Comparison of ENCODE assay signal across 10 cellular contexts in the genomic region with DNA sequence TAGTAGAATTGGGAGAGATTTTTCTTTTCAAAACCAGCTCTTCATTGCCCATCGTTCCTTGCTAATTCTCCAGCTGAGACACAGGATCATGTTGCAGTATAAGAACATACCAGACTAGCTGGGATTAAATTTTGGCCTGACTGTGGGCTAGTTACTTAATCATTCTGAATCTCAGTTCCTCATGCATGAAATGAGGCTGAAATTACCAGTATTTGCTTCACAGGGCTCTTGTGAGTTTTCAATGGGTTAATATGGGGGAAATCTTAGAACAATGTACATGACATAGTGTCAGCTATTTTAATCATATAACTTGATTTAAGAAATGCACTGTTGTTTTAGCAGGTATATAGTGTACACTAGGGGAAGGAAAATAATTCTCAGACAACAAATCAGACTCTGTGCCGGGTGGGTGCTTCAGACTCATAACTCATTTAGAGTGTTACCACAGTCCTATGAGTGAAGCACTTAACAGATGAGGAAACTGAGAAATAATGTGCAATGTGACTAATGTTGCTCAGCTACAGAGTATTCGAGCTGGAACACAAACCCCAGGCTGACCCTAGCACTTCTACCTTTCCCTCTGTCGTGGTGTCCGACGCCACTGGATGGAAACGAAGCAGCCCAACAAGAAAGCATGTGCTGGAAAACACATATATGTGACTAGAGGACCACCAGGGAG.
DNase-seq lines count a peak whose midpoint lies in the region; ATAC-seq, FAIRE-seq and TF ChIP-seq lines count a peak whose summit lies in the region.
"Had no signal": no experiment of that assay in that cellular context is flagged by ENCODE, and none has a peak within 500 bp of the region (broad histone marks: within the 10 kb centered on the region; RNA-seq: fewer than 3 reads in every experiment).

No MANE protein-coding gene starts in this region.

- no peaks in the 10 kb centered on the region for H3K27me3 ChIP-seq in colonic mucosa
- H3K27me3 ChIP-seq in ovary, result no peaks in the 10 kb centered on the region

- intact Hi-C loops in colonic mucosa (cut with DNase I) (no loop called here), ovary (cut with DNase I) (no loop called here)

- no peak for TF ChIP-seq EP300 in ovary (IDR thresholded peaks at IDR 0.05)

- ATAC-seq in GM19468 (IDR thresholded peaks at IDR 0.05; ENCODE audit: extremely low read depth, unreplicated experiment) (peak; percentile 37), HG03280 (IDR thresholded peaks at IDR 0.05; ENCODE audit: unreplicated experiment) (peak; percentile 50)

- DNase-seq in GM12892 (ENCODE audit: insufficient read length) (no peak), colonic mucosa (no peak), mesenteric fat pad (ENCODE audit: low spot score) (no peak), ovary (no peak), nucleus accumbens (lab: John Stamatoyannopoulos, UW) (no peak), NCI-H2171 treated with DMSO at 0.1 percent for 48 hours (lab: John Stamatoyannopoulos, UW) (no peak)
- DNase-seq: NCI-H1048 had no signal

- H3K27ac ChIP-seq in colonic mucosa (peak overlapping the region; percentile 17), ovary (no peak overlapping the region)
- H3K27ac ChIP-seq: prostate gland had no signal

- H3K4me1 ChIP-seq in colonic mucosa (no peaks in the 10 kb centered on the region), ovary (ENCODE audit: insufficient read depth) (no peaks in the 10 kb centered on the region)
- H3K4me1 ChIP-seq: prostate gland had no signal

- no peak for TF ChIP-seq CTCF in colonic mucosa (IDR thresholded peaks at IDR 0.05)
- TF ChIP-seq CTCF in ovary (IDR thresholded peaks at IDR 0.05), result no peak

- H3K36me3 ChIP-seq in colonic mucosa, result no peaks in the 10 kb centered on the region
- no peaks in the 10 kb centered on the region for H3K36me3 ChIP-seq in ovary
- H3K36me3 ChIP-seq: prostate gland had no signal

- no peak overlapping the region for H3K4me3 ChIP-seq in colonic mucosa
- H3K4me3 ChIP-seq in ovary, result no peak overlapping the region
- H3K4me3 ChIP-seq: prostate gland had no signal

- no peak overlapping the region for H3K9ac ChIP-seq in colonic mucosa (ENCODE audit: low read depth in 2 of 2, low read length in 2 of 2)

- WGBS in ovary, 3 donors, result 84 to 88% (median 85%) methylated on average over 7 of the region's 7 CpGs

- H3K9me3 ChIP-seq in colonic mucosa (no peaks in the 10 kb centered on the region), ovary (no peaks in the 10 kb centered on the region)
- H3K9me3 ChIP-seq: prostate gland had no signal

- peak; percentile 98 for FAIRE-seq in GM12892 (lab: Jason Lieb, UNC)

- TF ChIP-seq POLR2A in GM12892 (IDR thresholded peaks at IDR 0.05; ENCODE audit: low read depth, low read length) (no peak), ovary (IDR thresholded peaks at IDR 0.05) (no peak)
